10 cellular contexts compared by ENCODE assay signal in the genomic region with DNA sequence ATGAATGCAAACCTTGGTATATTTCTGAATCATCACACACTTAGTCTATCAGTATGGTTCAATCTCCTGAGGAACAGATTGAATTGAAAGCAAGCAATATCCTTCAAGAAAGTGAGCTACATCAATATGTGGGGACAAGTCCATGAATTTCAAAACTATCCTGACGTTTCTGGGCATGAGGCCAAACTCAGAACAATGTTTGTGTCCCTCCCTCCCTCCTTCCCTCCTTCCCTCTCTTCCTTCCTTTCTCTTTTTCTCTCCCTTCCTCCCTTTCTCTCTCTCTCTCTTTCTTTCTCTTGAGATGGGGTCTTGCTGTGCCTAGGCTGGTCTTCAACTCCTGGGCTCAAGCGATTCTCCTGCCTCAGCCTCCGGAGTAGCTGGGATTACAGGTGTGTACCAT. TPM values are rescaled to one million over a fixed set of nuclear protein-coding genes. Genes with fewer than 3 reads are reported as not detected.
DNase-seq lines count a peak whose midpoint lies in the region; ATAC-seq and TF ChIP-seq lines count a peak whose summit lies in the region.
"Had no signal": no experiment of that assay in that cellular context is flagged by ENCODE, and none has a peak within 500 bp of the region (broad histone marks: within the 10 kb centered on the region; RNA-seq: fewer than 3 reads in every experiment).

No MANE protein-coding gene starts in this region.

- H3K9me3 ChIP-seq in HEK293 (ENCODE audit: control insufficient read depth, insufficient read depth, low read depth, low read length): no peaks in the 10 kb centered on the region
- H3K9me3 ChIP-seq: upper lobe of left lung had no signal

- TF ChIP-seq CTCF in CD14-positive monocyte (IDR thresholded peaks at IDR 0.05) (no peak), HEK293 (tag by site-specific recombination; IDR thresholded peaks at IDR 0.05) (no peak)

- H3K27ac Mint-ChIP-seq in CD14-positive monocyte: peak overlapping the region in 4 of 7 donors; percentile 25 to 81 (median 60)
- peak overlapping the region; percentile 96 for H3K27ac Mint-ChIP-seq in activated CD4-positive, alpha-beta memory T cell treated with anti-CD3 and anti-CD28 coated beads, Interleukin-2, amount 10 ng/mL, durations not matched to agents 7 days and 5 days

- CTCF ChIA-PET in HEK293 (lab: Yijun Ruan, JAX): interaction anchor here (0.6 to 1.6 kb wide), 4 partner anchors 8 to 1668 kb away, joined by 3 to 13 read pairs (median 4); no protein-coding TSS in a partner anchor
- CTCF ChIA-PET in activated CD4-positive, alpha-beta memory T cell treated with anti-CD3 and anti-CD28 coated beads, Interleukin-2, amount 10 ng/mL, durations not matched to agents 7 days and 5 days (lab: Charles Lee): interaction anchor here (1.2 to 2.1 kb wide), 5 partner anchors 8 to 186 kb away, joined by 4 to 27 read pairs (median 5); a partner anchor contains a TSS

- H3K4me1 Mint-ChIP-seq in CD14-positive monocyte: peaks cover 35% of the 10 kb centered on the region
- peaks cover 72% of the 10 kb centered on the region for H3K4me1 Mint-ChIP-seq in activated CD4-positive, alpha-beta memory T cell treated with anti-CD3 and anti-CD28 coated beads, Interleukin-2, amount 10 ng/mL, durations not matched to agents 7 days and 5 days

- H3K4me3 Mint-ChIP-seq in CD14-positive monocyte: no peak overlapping the region
- H3K4me3 Mint-ChIP-seq in activated CD4-positive, alpha-beta memory T cell treated with anti-CD3 and anti-CD28 coated beads, Interleukin-2, amount 10 ng/mL, durations not matched to agents 7 days and 5 days: no peak overlapping the region

- ATAC-seq in HG03095 (IDR thresholded peaks at IDR 0.05; ENCODE audit: unreplicated experiment) (no peak), HG03280 (IDR thresholded peaks at IDR 0.05; ENCODE audit: unreplicated experiment) (no peak)

- intact Hi-C loops in CD14-positive monocyte (cut with micrococcal nuclease): loop anchor here in 1 of 2 donors (10.0 kb wide), 1 partner anchor 46 kb away; no protein-coding TSS in a partner anchor

- peaks cover 0 to 13% of the 10 kb centered on the region in 2 experiments; a peak in 2 of 3 replicates for H3K36me3 ChIP-seq in HEK293 (ENCODE audit: control insufficient read depth in 2 of 2, insufficient read depth in 1 of 2, low read length in 2 of 2)

- H3K9me3 Mint-ChIP-seq in CD14-positive monocyte: peaks cover 0 to 6% (median 5%) of the 10 kb centered on the region in 7 donors
- no peaks in the 10 kb centered on the region for H3K9me3 Mint-ChIP-seq in activated CD4-positive, alpha-beta memory T cell treated with anti-CD3 and anti-CD28 coated beads, Interleukin-2, amount 10 ng/mL, durations not matched to agents 7 days and 5 days

- DNase-seq in CD14-positive monocyte (ENCODE audit: low spot score): no peak
- no peak for DNase-seq in activated CD4-positive, alpha-beta memory T cell treated with anti-CD3 and anti-CD28 coated beads, Interleukin-2, amount 10 ng/mL, durations not matched to agents 7 days and 5 days
- DNase-seq in glomerular visceral epithelial cell (ENCODE audit: extremely low spot score): peak; percentile 37
- DNase-seq in UCSD-AML1 (lab: John Stamatoyannopoulos, UW; ENCODE audit: unreplicated experiment): no peak
- DNase-seq in NCI-H1930 (lab: John Stamatoyannopoulos, UW): no peak
- DNase-seq: central memory CD4-positive, alpha-beta T cell; upper lobe of left lung had no signal

- peaks cover 0 to 3% (median 1%) of the 10 kb centered on the region in 3 donors for H3K27me3 Mint-ChIP-seq in CD14-positive monocyte (ENCODE audit: low read depth in 3 of 3)
- no peaks in the 10 kb centered on the region for H3K27me3 Mint-ChIP-seq in activated CD4-positive, alpha-beta memory T cell treated with anti-CD3 and anti-CD28 coated beads, Interleukin-2, amount 10 ng/mL, durations not matched to agents 7 days and 5 days

- H3K27ac ChIP-seq in HEK293 (ENCODE audit: extremely low read depth, low read depth, low read length): no peak overlapping the region

- POLR2A ChIA-PET in HEK293 (lab: Yijun Ruan, JAX): interaction anchor here (1.8 to 1.9 kb wide), 2 partner anchors 8 to 27 kb away, joined by 19 to 22 read pairs; a partner anchor contains a TSS
- POLR2A ChIA-PET in activated CD4-positive, alpha-beta memory T cell treated with anti-CD3 and anti-CD28 coated beads, Interleukin-2, amount 10 ng/mL, durations not matched to agents 7 days and 5 days (lab: Charles Lee): interaction anchor here (0.6 to 10.9 kb wide), 9 partner anchors 8 to 1811 kb away, joined by 3 to 1187 read pairs (median 6); a partner anchor contains a TSS

- peaks cover 9 to 34% of the 10 kb centered on the region in 2 donors for H3K36me3 Mint-ChIP-seq in CD14-positive monocyte
- H3K36me3 Mint-ChIP-seq in activated CD4-positive, alpha-beta memory T cell treated with anti-CD3 and anti-CD28 coated beads, Interleukin-2, amount 10 ng/mL, durations not matched to agents 7 days and 5 days (ENCODE audit: low read depth): peaks cover 48% of the 10 kb centered on the region

- H3K4me1 ChIP-seq in HEK293 (ENCODE audit: control insufficient read depth, insufficient read depth, low read length): 0 out of 2 replicates have a peak, but pooled peaks cover under 1% of the 10 kb centered on the region

- H3K4me3 ChIP-seq in HEK293 (ENCODE audit: low read depth, low read length): no peak overlapping the region
- H3K4me3 ChIP-seq: upper lobe of left lung had no signal

TF ChIP-seq in HEK293, 187 proteins besides CTCF, POLR2A, EP300 and RAD21 (continues in another document):
- peak; percentile 40; the same call in 1 of the 2 replicates for TF ChIP-seq ZNF394 (tag by site-specific recombination; IDR thresholded peaks at IDR 0.05; ENCODE audit: borderline replicate concordance)
- TF ChIP-seq KLF1 (tag by site-specific recombination; IDR thresholded peaks at IDR 0.05): no peak
- TF ChIP-seq, protein P1, sequence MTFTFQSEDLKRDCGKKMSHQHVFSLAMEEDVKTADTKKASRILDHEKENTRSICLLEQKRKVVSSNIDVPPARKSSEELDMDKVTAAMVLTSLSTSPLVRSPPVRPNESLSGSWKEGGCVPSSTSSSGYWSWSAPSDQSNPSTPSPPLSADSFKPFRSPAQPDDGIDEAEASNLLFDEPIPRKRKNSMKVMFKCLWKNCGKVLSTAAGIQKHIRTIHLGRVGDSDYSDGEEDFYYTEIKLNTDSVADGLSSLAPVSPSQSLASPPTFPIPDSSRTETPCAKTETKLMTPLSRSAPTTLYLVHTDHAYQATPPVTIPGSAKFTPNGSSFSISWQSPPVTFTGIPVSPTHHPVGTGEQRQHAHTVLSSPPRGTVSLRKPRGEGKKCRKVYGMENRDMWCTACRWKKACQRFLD (tag by site-specific recombination; IDR thresholded peaks at IDR 0.05): no peak
- no peak for TF ChIP-seq SCRT2 (tag by site-specific recombination; IDR thresholded peaks at IDR 0.05)
- TF ChIP-seq ZNF366 (tag by site-specific recombination; conservative IDR thresholded peaks at IDR 0.05): peak; percentile 90
- TF ChIP-seq, protein P2, sequence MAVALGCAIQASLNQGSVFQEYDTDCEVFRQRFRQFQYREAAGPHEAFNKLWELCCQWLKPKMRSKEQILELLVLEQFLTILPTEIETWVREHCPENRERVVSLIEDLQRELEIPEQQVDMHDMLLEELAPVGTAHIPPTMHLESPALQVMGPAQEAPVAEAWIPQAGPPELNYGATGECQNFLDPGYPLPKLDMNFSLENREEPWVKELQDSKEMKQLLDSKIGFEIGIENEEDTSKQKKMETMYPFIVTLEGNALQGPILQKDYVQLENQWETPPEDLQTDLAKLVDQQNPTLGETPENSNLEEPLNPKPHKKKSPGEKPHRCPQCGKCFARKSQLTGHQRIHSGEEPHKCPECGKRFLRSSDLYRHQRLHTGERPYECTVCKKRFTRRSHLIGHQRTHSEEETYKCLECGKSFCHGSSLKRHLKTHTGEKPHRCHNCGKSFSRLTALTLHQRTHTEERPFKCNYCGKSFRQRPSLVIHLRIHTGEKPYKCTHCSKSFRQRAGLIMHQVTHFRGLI (tag by site-specific recombination; IDR thresholded peaks at IDR 0.05): no peak
- TF ChIP-seq ZNF266 (tag by site-specific recombination; IDR thresholded peaks at IDR 0.05; ENCODE audit: low read depth): no peak
- no peak for TF ChIP-seq ZIC2 (tag by site-specific recombination; IDR thresholded peaks at IDR 0.05)
- no peak for TF ChIP-seq ZNF350 (tag by site-specific recombination; IDR thresholded peaks at IDR 0.05)
- TF ChIP-seq PRDM1 (tag by site-specific recombination; IDR thresholded peaks at IDR 0.05): peak; percentile 96
- TF ChIP-seq KLF9 (tag by site-specific recombination; IDR thresholded peaks at IDR 0.05; ENCODE audit: low read depth): no peak
- peak; percentile 63; the same call in 1 of the 2 replicates for TF ChIP-seq ZNF596 (tag by site-specific recombination; IDR thresholded peaks at IDR 0.05)
- TF ChIP-seq MZF1 (tag by site-specific recombination; IDR thresholded peaks at IDR 0.05; ENCODE audit: borderline replicate concordance): peak; percentile 28; the same call in 1 of the 2 replicates
- TF ChIP-seq ZNF433 (tag by site-specific recombination; IDR thresholded peaks at IDR 0.05; ENCODE audit: low read depth): no peak
- no peak for TF ChIP-seq HOXC10 (CRISPR knock-in tag; IDR thresholded peaks at IDR 0.05)
- TF ChIP-seq ZNF19 (tag by site-specific recombination; IDR thresholded peaks at IDR 0.05; ENCODE audit: low read depth): no peak

RNA-seq across cellular contexts. Expression of a gene that starts 27.9 kb away (rescaled TPM):
- 10 to 100 TPM; 36.6 to 41.4 TPM for polyA plus RNA-seq in CD14-positive monocyte
- total RNA-seq in activated CD4-positive, alpha-beta memory T cell treated with anti-CD3 and anti-CD28 coated beads, Interleukin-2, amount 10 ng/mL, durations not matched to agents 7 days and 5 days: 100 to 1,000 TPM in 1 of 2 experiments, 10 to 100 TPM in 1; 100.0 to 101 TPM
